In the genomic region with DNA sequence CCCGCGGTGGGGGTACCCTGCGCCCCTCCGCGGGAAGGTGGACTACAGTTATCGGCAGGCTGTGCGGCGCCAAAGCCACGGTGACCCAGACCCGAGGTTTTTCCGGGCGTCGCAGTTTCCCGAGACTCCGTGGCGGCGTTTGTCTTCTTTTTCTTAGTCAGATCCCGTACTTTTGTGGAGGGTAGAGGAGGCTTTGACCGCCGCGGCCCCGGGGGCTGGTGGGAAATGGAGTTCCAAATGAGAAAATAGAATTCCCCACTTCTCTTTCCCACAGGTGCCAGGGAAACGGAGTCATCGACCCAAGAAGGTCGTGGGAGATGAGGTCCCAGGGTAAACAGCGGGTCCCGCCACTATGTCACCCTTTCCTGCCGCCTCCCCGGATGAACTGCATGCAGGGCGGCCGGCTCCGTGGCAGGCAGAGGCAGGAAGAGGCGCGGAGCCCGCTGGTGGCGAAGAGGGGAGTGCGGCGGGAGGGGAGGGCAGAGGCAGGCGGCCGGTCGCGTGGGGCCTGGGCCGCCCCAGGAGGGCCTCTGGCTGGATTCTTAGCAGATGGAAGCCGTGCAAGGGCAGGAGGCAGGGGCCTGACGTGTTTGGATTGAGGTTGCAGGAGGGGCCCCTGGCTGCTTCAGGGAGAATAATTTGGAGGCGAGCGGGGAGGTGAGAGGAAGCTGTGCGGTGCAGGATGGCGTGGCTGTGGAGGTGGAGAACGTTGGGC, we compare ENCODE assay signal across 8 cellular contexts. TPM values are rescaled to one million over a fixed set of nuclear protein-coding genes. Genes with fewer than 3 reads are reported as not detected.
A peak's percentile ranks its signal among the peaks of the same experiment; 100 is the strongest.
DNase-seq lines count a peak whose midpoint lies in the region; ATAC-seq, FAIRE-seq and TF ChIP-seq lines count a peak whose summit lies in the region.

No MANE protein-coding gene starts in this region.

- no peak for ATAC-seq in A549
- peak; percentile 37; the same call in 2 of the 3 replicates for ATAC-seq in RWPE2 (ENCODE audit: low read depth)

- TF ChIP-seq RAD21 in A549 (conservative IDR thresholded peaks at IDR 0.05 in 1 of 2, IDR thresholded peaks at IDR 0.05 in 1 of 2), result no peak

- H3K4me2 ChIP-seq in A549, result no peak overlapping the region

- H3K36me3 ChIP-seq in RWPE2 (ENCODE audit: low read depth), result peaks cover 29% of the 10 kb centered on the region

- POLR2A ChIA-PET in A549 (lab: Yijun Ruan, JAX), result interaction anchor here (0.9 to 2.2 kb wide), 3 partner anchors 11 to 14 kb away, joined by 3 to 8 read pairs (median 3); no protein-coding TSS in a partner anchor

- no peak for FAIRE-seq in A549 (lab: Jason Lieb, UNC)
- no peak for FAIRE-seq in RCC 7860 (lab: Jason Lieb, UNC)

- TF ChIP-seq EP300 in A549 (IDR thresholded peaks at IDR 0.05), result no peak

- no peaks in the 10 kb centered on the region for H3K27me3 ChIP-seq in RWPE2 (ENCODE audit: insufficient read depth, poor library complexity, severe bottlenecking)

- H3K4me1 ChIP-seq in A549, result peaks cover 18% of the 10 kb centered on the region
- no peaks in the 10 kb centered on the region for H3K4me1 ChIP-seq in RWPE2 (ENCODE audit: insufficient read depth, poor library complexity, severe bottlenecking)

- TF ChIP-seq CTCF in A549 (IDR thresholded peaks at IDR 0.05) (no peak), RWPE2 (IDR thresholded peaks at IDR 0.05; ENCODE audit: poor library complexity, severe bottlenecking) (no peak)

- DNase-seq in A549 (ENCODE audit: low read depth in 1 of 2, low spot score in 1 of 2) (no peak), RWPE2 (ENCODE audit: low spot score) (no peak), amniotic epithelial cell (ENCODE audit: low read depth) (peak; percentile 30), hypothalamus (lab: John Stamatoyannopoulos, UW) (peak in 41 of 51 donors; percentile 15 to 86 (median 54)), T1000 (lab: John Stamatoyannopoulos, UW) (no peak), NCI-H345 treated with DMSO at 0.1 percent for 48 hours (lab: John Stamatoyannopoulos, UW; ENCODE audit: unreplicated experiment) (no peak), RCC 7860 (ENCODE audit: low spot score) (no peak)
- peak; percentile 26 to 44 for DNase-seq in stimulated activated CD4-positive, alpha-beta T cell treated with anti-CD3 and anti-CD28 coated beads, Interleukin-12 subunit alpha, Interleukin-12 subunit beta, amount 100 ng/mL, for 24 hours (ENCODE audit: low read depth in 2 of 2)

- no peak for TF ChIP-seq POLR2A in A549 (IDR thresholded peaks at IDR 0.05; ENCODE audit: low read length)

- CTCF ChIA-PET in A549 (lab: Yijun Ruan, JAX), result interaction anchor here (0.8 to 3.6 kb wide), 10 partner anchors 8 to 108 kb away, joined by 3 to 36 read pairs (median 4); no protein-coding TSS in a partner anchor

- H3K9me3 ChIP-seq in A549, result no peaks in the 10 kb centered on the region
- H3K9me3 ChIP-seq in RWPE2 (ENCODE audit: severe bottlenecking), result no peaks in the 10 kb centered on the region

- no peak overlapping the region for H3K27ac ChIP-seq in A549
- H3K27ac ChIP-seq in RWPE2 (ENCODE audit: poor library complexity, severe bottlenecking), result peak overlapping the region; percentile 7

- no peak overlapping the region for H3K4me3 ChIP-seq in A549
- peak overlapping the region; percentile 8 for H3K4me3 ChIP-seq in RWPE2 (ENCODE audit: severe bottlenecking)

- 94% methylated on average over 50 of the region's 50 CpGs for WGBS in A549 (ENCODE audit: missing lambda C conversion rate)

TF ChIP-seq in A549, 52 proteins besides CTCF, POLR2A, EP300 and RAD21:
- TF ChIP-seq KDM5A (IDR thresholded peaks at IDR 0.05) (no peak), POLR2AphosphoS2 (conservative IDR thresholded peaks at IDR 0.05; ENCODE audit: low read length) (0 out of 2 replicates have a peak, but pooled peaks have one; percentile 2), MAZ (IDR thresholded peaks at IDR 0.05; ENCODE audit: borderline replicate concordance, low read depth, low read length) (no peak), SREBF2 (IDR thresholded peaks at IDR 0.05) (no peak)
- TF ChIP-seq, protein P1, sequence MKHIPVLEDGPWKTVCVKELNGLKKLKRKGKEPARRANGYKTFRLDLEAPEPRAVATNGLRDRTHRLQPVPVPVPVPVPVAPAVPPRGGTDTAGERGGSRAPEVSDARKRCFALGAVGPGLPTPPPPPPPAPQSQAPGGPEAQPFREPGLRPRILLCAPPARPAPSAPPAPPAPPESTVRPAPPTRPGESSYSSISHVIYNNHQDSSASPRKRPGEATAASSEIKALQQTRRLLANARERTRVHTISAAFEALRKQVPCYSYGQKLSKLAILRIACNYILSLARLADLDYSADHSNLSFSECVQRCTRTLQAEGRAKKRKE (CRISPR knock-in tag; IDR thresholded peaks at IDR 0.05; ENCODE audit: low read depth), result no peak
TF ChIP-seq in A549: peak in this region for 1.

RNA-seq across cellular contexts. Expression of gene CYTH2, which starts 11.5 kb away (rescaled TPM):
- polyA plus RNA-seq in A549 (2011; rRNA removed) (33.4 and 36.9 TPM in 2 replicates), A549 (2017; fragmentation: RNase III; extraction: RNeasy Plus Mini Kit Qiagen cat#74134 plus additional on column Dnase treatment) (42.3 to 55.4 TPM (median 50.5 TPM) in 3 replicates)
- 48.4 and 61.1 TPM in 2 replicates for polyA plus RNA-seq in A549 (2012; cell fraction: cytosol; rRNA removed)
- polyA plus RNA-seq in A549 (2012; cell fraction: nucleus; rRNA removed), result 158 and 205 TPM in 2 replicates
- 49.4 and 52.6 TPM in 2 replicates for polyA minus RNA-seq in A549 (2011; rRNA and poly(A)+ RNA removed)

RNA-seq across cellular contexts. Expression of gene KCNJ14, which starts 25.3 kb away (rescaled TPM):
- polyA plus RNA-seq in A549 (2011; rRNA removed) (1.9 and 2.2 TPM in 2 replicates), A549 (2017; fragmentation: RNase III; extraction: RNeasy Plus Mini Kit Qiagen cat#74134 plus additional on column Dnase treatment) (1.3 to 1.4 TPM (median 1.3 TPM) in 3 replicates)
- polyA plus RNA-seq in A549 (2012; cell fraction: cytosol; rRNA removed), result 1.5 and 1.9 TPM in 2 replicates
- 12.5 and 14.5 TPM in 2 replicates for polyA plus RNA-seq in A549 (2012; cell fraction: nucleus; rRNA removed)
- polyA minus RNA-seq in A549 (2011; rRNA and poly(A)+ RNA removed), result 1.9 and 2.4 TPM in 2 replicates

RNA-seq across cellular contexts. Expression of gene LMTK3, which starts 31.0 kb away (rescaled TPM):
- polyA plus RNA-seq in A549 (2011; rRNA removed), result 0.62 and 0.95 TPM in 2 replicates
- 2.6 and 3.8 TPM in 2 replicates for polyA plus RNA-seq in A549 (2012; cell fraction: cytosol; rRNA removed)
- polyA plus RNA-seq in A549 (2012; cell fraction: nucleus; rRNA removed), result 9.6 and 11.7 TPM in 2 replicates
- polyA plus RNA-seq in A549 (2017; fragmentation: RNase III; extraction: RNeasy Plus Mini Kit Qiagen cat#74134 plus additional on column Dnase treatment), result 4.6 to 6.1 TPM (median 5.6 TPM) in 3 replicates
- 0.45 and 0.54 TPM in 2 replicates for polyA minus RNA-seq in A549 (2011; rRNA and poly(A)+ RNA removed)

RNA-seq across cellular contexts. Expression of gene GRWD1, which starts 34.9 kb away (rescaled TPM):
- polyA plus RNA-seq in A549 (2011; rRNA removed) (40.0 and 48.1 TPM in 2 replicates), A549 (2017; fragmentation: RNase III; extraction: RNeasy Plus Mini Kit Qiagen cat#74134 plus additional on column Dnase treatment) (82.1 to 87.0 TPM (median 84.2 TPM) in 3 replicates)
- polyA plus RNA-seq in A549 (2012; cell fraction: cytosol; rRNA removed), result 64.4 and 73.9 TPM in 2 replicates
- 93.3 and 105 TPM in 2 replicates for polyA plus RNA-seq in A549 (2012; cell fraction: nucleus; rRNA removed)
- 28.1 and 30.0 TPM in 2 replicates for polyA minus RNA-seq in A549 (2011; rRNA and poly(A)+ RNA removed)

Comparison
In these comparisons a context has a peak if more than half of its experiments do, and no peak if none do; other contexts are left out.
1. DNase-seq: peak in amniotic epithelial cell (single experiment), hypothalamus (41 of 51) and stimulated activated CD4-positive, alpha-beta T cell treated with anti-CD3 and anti-CD28 coated beads, Interleukin-12 subunit alpha, Interleukin-12 subunit beta, amount 100 ng/mL, for 24 hours (2 of 2); none in A549 (0 of 2), RWPE2 (single experiment), T1000 (single experiment), NCI-H345 treated with DMSO at 0.1 percent for 48 hours (single experiment) and RCC 7860 (single experiment).